ENCODE assay signal across 25 cellular contexts in genomic region chr4:32216502-32216901, GRCh38.
DNase-seq lines count a peak whose midpoint lies in the region; ATAC-seq, FAIRE-seq and TF ChIP-seq lines count a peak whose summit lies in the region.
"Had no signal": no experiment of that assay in that cellular context is flagged by ENCODE, and none has a peak within 500 bp of the region (broad histone marks: within the 10 kb centered on the region; RNA-seq: fewer than 3 reads in every experiment).

No MANE protein-coding gene starts in this region.

- H3K4me3 ChIP-seq in neuronal stem cell (ENCODE audit: low read length in 2 of 2) (no peak overlapping the region), aorta (ENCODE audit: low read length in 2 of 2) (no peak overlapping the region), kidney (ENCODE audit: low read length in 2 of 2) (no peak overlapping the region)
- H3K4me3 ChIP-seq: A549; BLaER1 treated with 17β-estradiol and CSF1 and Interleukin-3, amounts not matched to agents 10 nM and 100 nM; GM12878 had no signal

- peak overlapping the region; percentile 86 for H3K23ac ChIP-seq in neuronal stem cell (ENCODE audit: low read depth, low read length, poor library complexity)

- peak overlapping the region; percentile 71 for H3K18ac ChIP-seq in neuronal stem cell (ENCODE audit: low read length)

- H3K27me3 ChIP-seq in neuronal stem cell (ENCODE audit: control insufficient read depth in 3 of 3, insufficient read depth in 3 of 3, low read depth in 1 of 3, low read length in 3 of 3) (no peaks in the 10 kb centered on the region), aorta (ENCODE audit: control insufficient read depth in 1 of 2, insufficient read depth in 2 of 2, low read length in 1 of 2) (no peaks in the 10 kb centered on the region)
- H3K27me3 ChIP-seq: BLaER1 treated with 17β-estradiol and CSF1 and Interleukin-3, amounts not matched to agents 10 nM and 100 nM had no signal

- H3K9ac ChIP-seq in neuronal stem cell (ENCODE audit: low read depth, low read length, poor library complexity) (no peak overlapping the region), kidney (ENCODE audit: low read length in 2 of 2) (no peak overlapping the region)
- H3K9ac ChIP-seq: BLaER1 treated with 17β-estradiol and CSF1 and Interleukin-3, amounts not matched to agents 10 nM and 100 nM had no signal

- DNase-seq in CD14-positive monocyte (ENCODE audit: low spot score) (peak; percentile 41), neuronal stem cell (ENCODE audit: low spot score) (no peak), aorta (no peak), dermis blood vessel endothelial cell (no peak), kidney (no peak)
- DNase-seq: AML-193; CD4-positive, CD25-positive, alpha-beta regulatory T cell; COR-L47; DMS 273 treated with DMSO at 0.1 percent for 48 hours; DMS153; DMS53; DMS79; DND-41; EL; GDM1 had no signal

- H3K36me3 ChIP-seq in neuronal stem cell (replicated peaks in 1 of 2; ENCODE audit: control insufficient read depth in 2 of 2, insufficient read depth in 2 of 2, low read length in 2 of 2) = no peaks in the 10 kb centered on the region
- no peaks in the 10 kb centered on the region for H3K36me3 ChIP-seq in aorta (ENCODE audit: control insufficient read depth in 1 of 2, insufficient read depth in 2 of 2, low read length in 1 of 2)
- no peaks in the 10 kb centered on the region for H3K36me3 ChIP-seq in kidney (ENCODE audit: control insufficient read depth in 1 of 2, insufficient read depth in 2 of 2, low read length in 2 of 2)
- H3K36me3 ChIP-seq: BLaER1 treated with 17β-estradiol and CSF1 and Interleukin-3, amounts not matched to agents 10 nM and 100 nM had no signal

- no peak overlapping the region for H3K4me3 Mint-ChIP-seq in CD14-positive monocyte
- H3K4me3 Mint-ChIP-seq: B cell; CD4-positive, alpha-beta memory T cell; CD4-positive, CD25-positive, alpha-beta regulatory T cell; CD8-positive, alpha-beta memory T cell had no signal

- H4K8ac ChIP-seq in neuronal stem cell (ENCODE audit: low read depth, low read length) = no peak overlapping the region

- H2BK12ac ChIP-seq in neuronal stem cell (ENCODE audit: low read length) = peak overlapping the region; percentile 22

- no peak overlapping the region for H2AK5ac ChIP-seq in neuronal stem cell (ENCODE audit: low read depth, low read length)

- no peak overlapping the region for H2BK120ac ChIP-seq in neuronal stem cell (ENCODE audit: low read depth, low read length)

- TF ChIP-seq CTCF in CD14-positive monocyte (IDR thresholded peaks at IDR 0.05) (no peak), kidney (IDR thresholded peaks at IDR 0.05; ENCODE audit: borderline replicate concordance, extremely low read depth, insufficient read depth) (no peak)

- H3K27ac ChIP-seq in neuronal stem cell (replicated peaks; ENCODE audit: low read length) = no peak overlapping the region
- no peak overlapping the region for H3K27ac ChIP-seq in aorta (ENCODE audit: low read depth in 1 of 2, low read length in 2 of 2)
- no peak overlapping the region for H3K27ac ChIP-seq in kidney (ENCODE audit: low read depth in 2 of 2, low read length in 2 of 2)
- H3K27ac ChIP-seq: 22Rv1; A549; BLaER1 treated with 17β-estradiol and CSF1 and Interleukin-3, amounts not matched to agents 10 nM and 100 nM; C4-2B had no signal

- H3K4me2 ChIP-seq in neuronal stem cell (ENCODE audit: insufficient read depth, low read length, poor library complexity, severe bottlenecking) = no peak overlapping the region
- H3K4me2 ChIP-seq: A549; BLaER1 treated with 17β-estradiol and CSF1 and Interleukin-3, amounts not matched to agents 10 nM and 100 nM had no signal

- H2BK5ac ChIP-seq in neuronal stem cell (ENCODE audit: low read length) = peak overlapping the region; percentile 5

- peak overlapping the region; percentile 40 for H2AFZ ChIP-seq in neuronal stem cell (ENCODE audit: low read length)

- H3K79me1 ChIP-seq in neuronal stem cell (ENCODE audit: low read depth, low read length) = no peaks in the 10 kb centered on the region

- H3K36me3 Mint-ChIP-seq in CD14-positive monocyte = no peaks in the 10 kb centered on the region
- H3K36me3 Mint-ChIP-seq: CD4-positive, alpha-beta memory T cell; CD4-positive, CD25-positive, alpha-beta regulatory T cell; CD8-positive, alpha-beta memory T cell had no signal

- peaks cover 0 to 9% (median 4%) of the 10 kb centered on the region in 7 donors for H3K9me3 Mint-ChIP-seq in CD14-positive monocyte

- H4K91ac ChIP-seq in neuronal stem cell (ENCODE audit: low read depth, low read length, poor library complexity) = no peak overlapping the region

- H3K14ac ChIP-seq in neuronal stem cell (ENCODE audit: low read length) = peak overlapping the region; percentile 56

- H3K4me1 ChIP-seq in neuronal stem cell (ENCODE audit: control insufficient read depth in 2 of 2, insufficient read depth in 1 of 2, low read depth in 1 of 2, low read length in 2 of 2) = no peaks in the 10 kb centered on the region
- H3K4me1 ChIP-seq in aorta (ENCODE audit: control insufficient read depth in 1 of 2, insufficient read depth in 2 of 2, low read length in 2 of 2) = no peaks in the 10 kb centered on the region
- no peaks in the 10 kb centered on the region for H3K4me1 ChIP-seq in kidney (ENCODE audit: control insufficient read depth in 1 of 2, insufficient read depth in 1 of 2, low read depth in 1 of 2, low read length in 2 of 2)
- H3K4me1 ChIP-seq: A549; BLaER1 treated with 17β-estradiol and CSF1 and Interleukin-3, amounts not matched to agents 10 nM and 100 nM had no signal

- intact Hi-C loops in CD14-positive monocyte (cut with micrococcal nuclease) = no loop called here
- intact Hi-C loops in aorta (cut with DNase I) = no loop called here
- intact Hi-C loops in kidney (cut with DNase I) = no loop called here

- no peak for FAIRE-seq in kidney (lab: Jason Lieb, UNC)
- FAIRE-seq: A549, GM12878, GM12892, GM18507 had no signal

- H3K4me1 Mint-ChIP-seq in CD14-positive monocyte = no peaks in the 10 kb centered on the region
- H3K4me1 Mint-ChIP-seq: B cell; CD4-positive, alpha-beta memory T cell; CD4-positive, CD25-positive, alpha-beta regulatory T cell; CD8-positive, alpha-beta memory T cell had no signal

- WGBS in neuronal stem cell (ENCODE audit: extremely low coverage in 2 of 2, insufficient read length in 2 of 2, insufficient replicate concordance in 1 of 2), 2 donors = no CpG with 5 or more reads among the region's 9 CpGs
- WGBS in aorta, 2 donors = 80 to 92% methylated on average over 8 to 9 of the region's 9 CpGs

- H2BK15ac ChIP-seq in neuronal stem cell (ENCODE audit: low read length) = no peak overlapping the region

- H3K9me3 ChIP-seq in neuronal stem cell (replicated peaks in 1 of 2; ENCODE audit: control insufficient read depth in 2 of 2, insufficient read depth in 1 of 2, low read depth in 1 of 2, low read length in 2 of 2) (no peaks in the 10 kb centered on the region), aorta (ENCODE audit: control insufficient read depth, low read length) (no peaks in the 10 kb centered on the region), kidney (ENCODE audit: control insufficient read depth in 1 of 2, low read length in 2 of 2) (no peaks in the 10 kb centered on the region)
- H3K9me3 ChIP-seq: A549; BLaER1 treated with 17β-estradiol and CSF1 and Interleukin-3, amounts not matched to agents 10 nM and 100 nM had no signal

- H3K27me3 Mint-ChIP-seq in CD14-positive monocyte (ENCODE audit: low read depth in 3 of 3) = no peaks in the 10 kb centered on the region
- H3K27me3 Mint-ChIP-seq: B cell; CD4-positive, alpha-beta memory T cell; CD4-positive, CD25-positive, alpha-beta regulatory T cell; CD8-positive, alpha-beta memory T cell had no signal

- no peak overlapping the region for H3K4ac ChIP-seq in neuronal stem cell (ENCODE audit: low read length)

- H3K27ac Mint-ChIP-seq in CD14-positive monocyte = no peak overlapping the region
- H3K27ac Mint-ChIP-seq: B cell; CD4-positive, alpha-beta memory T cell; CD4-positive, CD25-positive, alpha-beta regulatory T cell had no signal

- ATAC-seq in aorta (ENCODE audit: low FRiP score) = peak; percentile 45
- ATAC-seq: A549, GM12878 had no signal
